Comparison of ENCODE assay signal across 7 cellular contexts in genomic region chr15:73578036-73578435, GRCh38.
"Had no signal": no experiment of that assay in that cellular context is flagged by ENCODE, and none has a peak within 500 bp of the region (broad histone marks: within the 10 kb centered on the region; RNA-seq: fewer than 3 reads in every experiment).

No MANE protein-coding gene starts in this region.

- H3K27me3 ChIP-seq: adrenal gland, foreskin keratinocyte had no signal

- DNase-seq: activated CD4-positive, alpha-beta T cell treated with anti-CD3 and anti-CD28 coated beads, Interleukin-2, amount 50 U/mL, for 48 hours; activated naive CD4-positive, alpha-beta T cell treated with anti-CD3 and anti-CD28 coated beads, Interleukin-2, amount 50 U/mL, for 16 hours; adrenal gland; effector memory CD8-positive, alpha-beta T cell; trophoblast cell had no signal

- ATAC-seq: activated CD4-positive, CD25-positive, alpha-beta regulatory T cell treated with anti-CD3 and anti-CD28 coated beads, Interleukin-2, amount 50 U/mL, for 24 hours; effector memory CD8-positive, alpha-beta T cell; foreskin keratinocyte had no signal

- H3K4me3 ChIP-seq: adrenal gland had no signal

- H3K9me3 ChIP-seq: adrenal gland had no signal

- H3K27ac ChIP-seq: adrenal gland, foreskin keratinocyte had no signal
